In the genomic region with DNA sequence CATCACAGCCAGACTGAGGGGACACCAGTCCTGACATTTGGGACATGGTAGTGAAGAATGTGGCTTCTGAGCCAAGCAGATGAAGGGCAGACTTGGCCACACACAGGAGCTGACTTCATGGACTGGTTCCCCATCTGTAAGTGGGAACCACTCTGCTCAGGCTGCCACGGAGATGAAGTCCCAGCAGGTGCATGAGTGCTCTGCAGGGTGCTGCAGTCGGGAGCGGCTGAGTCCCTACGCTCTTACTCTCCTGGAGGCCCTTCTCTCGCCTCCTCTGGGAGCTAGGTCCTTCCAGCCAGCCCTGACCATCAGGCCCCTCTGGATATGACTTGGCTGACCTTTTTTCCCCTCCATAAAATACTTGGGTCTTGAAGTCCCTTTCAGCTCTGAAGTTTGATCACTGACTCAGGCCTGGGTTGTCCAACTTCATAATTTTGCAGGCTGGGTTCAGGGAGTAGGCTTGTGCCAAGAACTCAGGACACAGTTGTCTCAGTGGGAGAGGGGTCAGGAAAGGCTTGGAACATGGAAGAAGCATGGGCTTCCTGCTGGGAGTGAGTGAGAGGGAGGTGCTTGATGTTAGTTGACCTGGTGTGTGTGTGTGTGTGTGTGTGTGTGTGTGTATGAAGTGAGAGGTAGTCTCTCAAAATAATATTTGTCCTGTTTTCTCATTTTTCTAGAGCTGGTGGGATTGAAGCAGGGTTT, we compare ENCODE assay signal across 24 cellular contexts. TPM values are rescaled to one million over a fixed set of nuclear protein-coding genes. Genes with fewer than 3 reads are reported as not detected.
DNase-seq lines count a peak whose midpoint lies in the region; ATAC-seq, FAIRE-seq and TF ChIP-seq lines count a peak whose summit lies in the region.
"Had no signal": no experiment of that assay in that cellular context is flagged by ENCODE, and none has a peak within 500 bp of the region (broad histone marks: within the 10 kb centered on the region; RNA-seq: fewer than 3 reads in every experiment).

No MANE protein-coding gene starts in this region.

- no peak for DNase-seq in activated CD4-positive, alpha-beta T cell treated with anti-CD3 and anti-CD28 coated beads, Interleukin-2, amount 10 ng/mL, durations not matched to agents 7 days and 5 days
- DNase-seq in activated CD4-positive, alpha-beta T cell treated with anti-CD3 and anti-CD28 coated beads, Interleukin-2, amount 50 U/mL, for 4 hours: no peak
- DNase-seq in MG63 (peak; percentile 88), kidney (peak; percentile 59), NCI-H187 treated with DMSO at 0.1 percent for 48 hours (lab: John Stamatoyannopoulos, UW) (no peak)
- DNase-seq in stimulated activated effector memory CD8-positive, alpha-beta T cell treated with anti-CD3 and anti-CD28 coated beads, Interleukin-12 subunit alpha, Interleukin-12 subunit beta, amount 100 ng/mL, for 72 hours (ENCODE audit: low spot score in 2 of 2): no peak
- DNase-seq in stimulated activated CD4-positive, alpha-beta T cell treated with anti-CD3 and anti-CD28 coated beads, Interleukin-15, amount 100 ng/mL, for 24 hours: no peak
- DNase-seq: ACHN; activated CD4-positive, alpha-beta T cell treated with anti-CD3 and anti-CD28 coated beads, Interleukin-2, amount 50 U/mL, for 1 hour; activated T-cell treated with anti-CD3 and anti-CD28 coated beads, Interleukin-2, amount 50 U/mL, for 4 hours; DMS153; GDM1; GOT3; NCI-H1694; NCI-H2227 treated with DMSO at 0.1 percent for 48 hours had no signal

- H3K27me3 ChIP-seq in MG63: no peaks in the 10 kb centered on the region
- H3K27me3 ChIP-seq: left lung, stomach, vagina had no signal

- no peak overlapping the region for H3K4me3 Mint-ChIP-seq in activated CD4-positive, alpha-beta T cell treated with anti-CD3 and anti-CD28 coated beads, Interleukin-2, amount 10 ng/mL, durations not matched to agents 7 days and 5 days
- H3K4me3 Mint-ChIP-seq in stimulated activated effector memory CD8-positive, alpha-beta T cell treated with anti-CD3 and anti-CD28 coated beads, Interleukin-12 subunit alpha, Interleukin-12 subunit beta, amount 100 ng/mL, for 72 hours: no peak overlapping the region
- H3K4me3 Mint-ChIP-seq: activated T-cell treated with anti-CD3 and anti-CD28 coated beads, Interleukin-2, amount 50 U/mL, for 4 hours had no signal

- H3K9ac ChIP-seq in kidney (ENCODE audit: low read length in 2 of 2): no peak overlapping the region

- no peak for FAIRE-seq in kidney (lab: Jason Lieb, UNC)

- TF ChIP-seq CTCF in kidney (IDR thresholded peaks at IDR 0.05; ENCODE audit: borderline replicate concordance, extremely low read depth, insufficient read depth): no peak

- intact Hi-C loops in kidney (cut with DNase I): no loop called here

- no peak overlapping the region for H3K27ac ChIP-seq in kidney (ENCODE audit: low read depth in 2 of 2, low read length in 2 of 2)
- H3K27ac ChIP-seq: left lung, vagina had no signal

- H3K36me3 Mint-ChIP-seq in activated CD4-positive, alpha-beta T cell treated with anti-CD3 and anti-CD28 coated beads, Interleukin-2, amount 10 ng/mL, durations not matched to agents 7 days and 5 days (ENCODE audit: low read depth): peaks cover 4% of the 10 kb centered on the region
- peaks cover 7% of the 10 kb centered on the region for H3K36me3 Mint-ChIP-seq in stimulated activated effector memory CD8-positive, alpha-beta T cell treated with anti-CD3 and anti-CD28 coated beads, Interleukin-12 subunit alpha, Interleukin-12 subunit beta, amount 100 ng/mL, for 72 hours
- H3K36me3 Mint-ChIP-seq: activated naive CD4-positive, alpha-beta T cell treated with anti-CD3 and anti-CD28 coated beads, Interleukin-2, amount 50 U/mL, for 72 hours had no signal

- CTCF ChIA-PET in activated CD4-positive, alpha-beta T cell treated with anti-CD3 and anti-CD28 coated beads, Interleukin-2, amount 10 ng/mL, durations not matched to agents 7 days and 5 days (lab: Charles Lee): interaction anchor here (1.1 to 25.5 kb wide), 4 partner anchors 9 to 198 kb away, joined by 3 to 475 read pairs (median 62); partner anchors contain the start of gene AHCYL1

- H3K4me3 ChIP-seq in MG63 (no peak overlapping the region), kidney (ENCODE audit: low read length in 2 of 2) (no peak overlapping the region)
- H3K4me3 ChIP-seq: left lung, stomach, vagina had no signal

- H3K27ac Mint-ChIP-seq in activated CD4-positive, alpha-beta T cell treated with anti-CD3 and anti-CD28 coated beads, Interleukin-2, amount 10 ng/mL, durations not matched to agents 7 days and 5 days: peak overlapping the region; percentile 74
- H3K27ac Mint-ChIP-seq in stimulated activated effector memory CD8-positive, alpha-beta T cell treated with anti-CD3 and anti-CD28 coated beads, Interleukin-12 subunit alpha, Interleukin-12 subunit beta, amount 100 ng/mL, for 72 hours: peak overlapping the region; percentile 17

- H3K36me3 ChIP-seq in MG63 (peaks cover 7% of the 10 kb centered on the region; the same call in 1 of the 2 replicates), kidney (ENCODE audit: control insufficient read depth in 1 of 2, insufficient read depth in 2 of 2, low read length in 2 of 2) (no peaks in the 10 kb centered on the region)
- H3K36me3 ChIP-seq: left lung, stomach, vagina had no signal

- H3K27me3 Mint-ChIP-seq in activated CD4-positive, alpha-beta T cell treated with anti-CD3 and anti-CD28 coated beads, Interleukin-2, amount 10 ng/mL, durations not matched to agents 7 days and 5 days: no peaks in the 10 kb centered on the region

- peaks cover 4% of the 10 kb centered on the region for H3K9me3 Mint-ChIP-seq in activated CD4-positive, alpha-beta T cell treated with anti-CD3 and anti-CD28 coated beads, Interleukin-2, amount 10 ng/mL, durations not matched to agents 7 days and 5 days
- H3K9me3 Mint-ChIP-seq in stimulated activated effector memory CD8-positive, alpha-beta T cell treated with anti-CD3 and anti-CD28 coated beads, Interleukin-12 subunit alpha, Interleukin-12 subunit beta, amount 100 ng/mL, for 72 hours: no peaks in the 10 kb centered on the region
- H3K9me3 Mint-ChIP-seq: activated naive CD4-positive, alpha-beta T cell treated with anti-CD3 and anti-CD28 coated beads, Interleukin-2, amount 50 U/mL, for 72 hours; activated T-cell treated with anti-CD3 and anti-CD28 coated beads, Interleukin-2, amount 50 U/mL, for 4 hours had no signal

- H3K9me3 ChIP-seq in MG63: peaks cover 17% of the 10 kb centered on the region
- peaks cover 0 to 6% of the 10 kb centered on the region in 2 donors for H3K9me3 ChIP-seq in kidney (ENCODE audit: control insufficient read depth in 1 of 2, low read length in 2 of 2)
- H3K9me3 ChIP-seq: left lung, stomach, vagina had no signal

- H3K4me1 ChIP-seq in kidney (ENCODE audit: control insufficient read depth in 1 of 2, insufficient read depth in 1 of 2, low read depth in 1 of 2, low read length in 2 of 2): peaks cover 5 to 15% of the 10 kb centered on the region in 2 donors

- peaks cover 27% of the 10 kb centered on the region for H3K4me1 Mint-ChIP-seq in activated CD4-positive, alpha-beta T cell treated with anti-CD3 and anti-CD28 coated beads, Interleukin-2, amount 10 ng/mL, durations not matched to agents 7 days and 5 days
- peaks cover 35% of the 10 kb centered on the region for H3K4me1 Mint-ChIP-seq in stimulated activated effector memory CD8-positive, alpha-beta T cell treated with anti-CD3 and anti-CD28 coated beads, Interleukin-12 subunit alpha, Interleukin-12 subunit beta, amount 100 ng/mL, for 72 hours

- POLR2A ChIA-PET in activated CD4-positive, alpha-beta T cell treated with anti-CD3 and anti-CD28 coated beads, Interleukin-2, amount 10 ng/mL, durations not matched to agents 7 days and 5 days (lab: Charles Lee): interaction anchor here (0.5 kb wide), 1 partner anchor 126 kb away, joined by 5 read pairs; no protein-coding TSS in a partner anchor

- no peak for ATAC-seq in stimulated activated effector memory CD8-positive, alpha-beta T cell treated with anti-CD3 and anti-CD28 coated beads, Interleukin-12 subunit alpha, Interleukin-12 subunit beta, amount 100 ng/mL, for 72 hours
- ATAC-seq in HG02759 (IDR thresholded peaks at IDR 0.05; ENCODE audit: unreplicated experiment): no peak
- ATAC-seq: activated naive CD4-positive, alpha-beta T cell treated with anti-CD3 and anti-CD28 coated beads, Interleukin-2, amount 50 U/mL, for 72 hours; activated T-cell treated with anti-CD3 and anti-CD28 coated beads, Interleukin-2, amount 50 U/mL, for 4 hours; left lung had no signal

RNA-seq across cellular contexts. Expression of gene EPS8L3, which starts 21.0 kb away (rescaled TPM):
- not detected for total RNA-seq in activated CD4-positive, alpha-beta T cell treated with anti-CD3 and anti-CD28 coated beads, Interleukin-2, amount 10 ng/mL, durations not matched to agents 7 days and 5 days
- total RNA-seq in MG63 (2014; rRNA removed; shearing (Covaris generic); ENCODE audit: low replicate concordance): not detected in 2 replicates
- total RNA-seq in kidney: 1.8 TPM
- polyA plus RNA-seq in kidney (ENCODE audit: insufficient read depth, low read depth, low replicate concordance): not detected
- total RNA-seq: activated naive CD4-positive, alpha-beta T cell treated with anti-CD3 and anti-CD28 coated beads, Interleukin-2, amount 50 U/mL, for 72 hours; activated T-cell treated with anti-CD3 and anti-CD28 coated beads, Interleukin-2, amount 50 U/mL, for 4 hours; fibroblast of lung; left lung; M059J; osteocyte; RPMI7951; vagina had no signal
- polyA plus RNA-seq: fibroblast of lung had no signal

RNA-seq across cellular contexts. Expression of gene GSTM3, which starts 43.9 kb away (rescaled TPM):
- total RNA-seq in activated CD4-positive, alpha-beta T cell treated with anti-CD3 and anti-CD28 coated beads, Interleukin-2, amount 10 ng/mL, durations not matched to agents 7 days and 5 days: 1 to 10 TPM; 6.3 to 8.2 TPM
- 47.2 and 80.3 TPM in 2 replicates for total RNA-seq in MG63 (2014; rRNA removed; shearing (Covaris generic); ENCODE audit: low replicate concordance)
- 54.7 TPM for total RNA-seq in kidney
- polyA plus RNA-seq in kidney (ENCODE audit: insufficient read depth, low read depth, low replicate concordance): 405 TPM

Comparison
In these comparisons a context has a peak if more than half of its experiments do, and no peak if none do; other contexts are left out.
1. DNase-seq: peak in MG63 (single experiment) and kidney (single experiment); none in activated CD4-positive, alpha-beta T cell treated with anti-CD3 and anti-CD28 coated beads, Interleukin-2, amount 10 ng/mL, durations not matched to agents 7 days and 5 days (single experiment), activated CD4-positive, alpha-beta T cell treated with anti-CD3 and anti-CD28 coated beads, Interleukin-2, amount 50 U/mL, for 4 hours (0 of 2), stimulated activated effector memory CD8-positive, alpha-beta T cell treated with anti-CD3 and anti-CD28 coated beads, Interleukin-12 subunit alpha, Interleukin-12 subunit beta, amount 100 ng/mL, for 72 hours (0 of 2), stimulated activated CD4-positive, alpha-beta T cell treated with anti-CD3 and anti-CD28 coated beads, Interleukin-15, amount 100 ng/mL, for 24 hours (single experiment) and NCI-H187 treated with DMSO at 0.1 percent for 48 hours (single experiment).